ENCODE assay signal across 29 cellular contexts in genomic region chr2:139609109-139609508, GRCh38.
"Had no signal": no experiment of that assay in that cellular context is flagged by ENCODE, and none has a peak within 500 bp of the region (broad histone marks: within the 10 kb centered on the region; RNA-seq: fewer than 3 reads in every experiment).

No MANE protein-coding gene starts in this region.

- H3K27me3 Mint-ChIP-seq: dendritic cell treated with granulocyte-macrophage colony-stimulating factor and Interleukin-4, amounts not matched to agents 40 ng/mL and 50 ng/mL, for 4 days; effector memory CD8-positive, alpha-beta T cell had no signal

- H3K27ac ChIP-seq: coronary artery, dorsolateral prefrontal cortex, epithelial cell of prostate, esophagus muscularis mucosa, esophagus squamous epithelium, foreskin keratinocyte, gastrocnemius medialis, gastroesophageal sphincter, heart left ventricle, heart right ventricle, hepatocyte had no signal

- H3K4me1 ChIP-seq: esophagus muscularis mucosa, esophagus squamous epithelium, foreskin keratinocyte, gastrocnemius medialis, gastroesophageal sphincter, heart left ventricle, heart right ventricle had no signal

- FAIRE-seq: endometrium, endothelial cell of umbilical vein, frontal cortex had no signal

- H3K79me2 ChIP-seq: hepatocyte had no signal

- H3K4me3 Mint-ChIP-seq: dendritic cell treated with granulocyte-macrophage colony-stimulating factor and Interleukin-4, amounts not matched to agents 40 ng/mL and 50 ng/mL, for 4 days; effector memory CD8-positive, alpha-beta T cell; endodermal cell had no signal

- H3K27ac Mint-ChIP-seq: dendritic cell treated with granulocyte-macrophage colony-stimulating factor and Interleukin-4, amounts not matched to agents 40 ng/mL and 50 ng/mL, for 4 days; effector memory CD8-positive, alpha-beta T cell; endodermal cell had no signal

- H3K27me3 ChIP-seq: dorsolateral prefrontal cortex, esophagus muscularis mucosa, esophagus squamous epithelium, foreskin keratinocyte, gastrocnemius medialis, gastroesophageal sphincter, heart left ventricle, heart right ventricle, hepatocyte had no signal

- ATAC-seq: effector memory CD8-positive, alpha-beta T cell; esophagus mucosa; foreskin keratinocyte; gastrocnemius medialis; gastroesophageal sphincter; heart left ventricle; heart right ventricle had no signal

- H3K4me3 ChIP-seq: coronary artery, dorsolateral prefrontal cortex, esophagus muscularis mucosa, esophagus squamous epithelium, gastrocnemius medialis, gastroesophageal sphincter, heart left ventricle, heart right ventricle, hepatocyte had no signal

- H3K4me2 ChIP-seq: hepatocyte had no signal

- H3K9me3 ChIP-seq: esophagus muscularis mucosa, esophagus squamous epithelium, gastrocnemius medialis had no signal

- H2AFZ ChIP-seq: hepatocyte had no signal

- H3K36me3 ChIP-seq: esophagus muscularis mucosa, esophagus squamous epithelium, gastrocnemius medialis, gastroesophageal sphincter, heart left ventricle, heart right ventricle had no signal

- H3K9me3 Mint-ChIP-seq: endodermal cell had no signal

- DNase-seq: cortex of kidney; dermis blood vessel endothelial cell; dorsolateral prefrontal cortex; effector CD4-positive, alpha-beta T cell; effector CD8-positive, alpha-beta T cell; effector memory CD4-positive, alpha-beta T cell; effector memory CD8-positive, alpha-beta T cell; endodermal cell; erythroblast; esophagus squamous epithelium; foreskin fibroblast; foreskin keratinocyte; foreskin melanocyte; gastrocnemius medialis; glutamatergic neuron; head of caudate nucleus; heart left ventricle; heart right ventricle; hippocampal formation had no signal
